22 cellular contexts compared by ENCODE assay signal in genomic region chr16:3243882-3244281, GRCh38. TPM values are rescaled to one million over a fixed set of nuclear protein-coding genes. Genes with fewer than 3 reads are reported as not detected.
A peak's percentile ranks its signal among the peaks of the same experiment; 100 is the strongest.
DNase-seq lines count a peak whose midpoint lies in the region; FAIRE-seq and TF ChIP-seq lines count a peak whose summit lies in the region.
"Had no signal": no experiment of that assay in that cellular context is flagged by ENCODE, and none has a peak within 500 bp of the region (broad histone marks: within the 10 kb centered on the region; RNA-seq: fewer than 3 reads in every experiment).

No MANE protein-coding gene starts in this region.

- no peaks in the 10 kb centered on the region for H3K9me3 ChIP-seq in neutrophil

- CTCF ChIA-PET in activated naive CD4-positive, alpha-beta T cell treated with anti-CD3 and anti-CD28 coated beads for 36 hours (lab: Charles Lee): no interaction called here

- H3K27me3 Mint-ChIP-seq in activated naive CD4-positive, alpha-beta T cell treated with anti-CD3 and anti-CD28 coated beads for 36 hours (ENCODE audit: low read depth): no peaks in the 10 kb centered on the region

- TF ChIP-seq CTCF in coronary artery (IDR thresholded peaks at IDR 0.05) (no peak), neutrophil (IDR thresholded peaks at IDR 0.05) (no peak)

- no peak overlapping the region for H3K27ac ChIP-seq in coronary artery
- H3K27ac ChIP-seq in neutrophil: peak overlapping the region; percentile 95

- H3K9me3 Mint-ChIP-seq in activated naive CD4-positive, alpha-beta T cell treated with anti-CD3 and anti-CD28 coated beads for 36 hours: no peaks in the 10 kb centered on the region
- H3K9me3 Mint-ChIP-seq: IgD-negative memory B cell had no signal

- no peaks in the 10 kb centered on the region for H3K4me1 Mint-ChIP-seq in activated naive CD4-positive, alpha-beta T cell treated with anti-CD3 and anti-CD28 coated beads for 36 hours (ENCODE audit: low read depth)

- DNase-seq in activated naive CD4-positive, alpha-beta T cell treated with anti-CD3 and anti-CD28 coated beads for 36 hours: no peak
- no peak for DNase-seq in activated naive CD4-positive, alpha-beta T cell treated with anti-CD3 and anti-CD28 coated beads, Interleukin-2, amount 50 U/mL, for 16 hours
- DNase-seq in RCC 7860 (ENCODE audit: low spot score): peak; percentile 7
- DNase-seq in coronary artery (ENCODE audit: low spot score): peak; percentile 29
- DNase-seq in OCI-M2 (lab: John Stamatoyannopoulos, UW; ENCODE audit: unreplicated experiment): no peak
- DNase-seq in posterior cingulate gyrus: no peak
- DNase-seq: AML-193; CD4-positive, CD25-positive, alpha-beta regulatory T cell; DMS53; NCI-H1048; NCI-H146; NCI-H2081 treated with DMSO at 0.1 percent for 48 hours; NCI-H524 treated with DMSO at 0.1 percent for 48 hours; PC-3; SHP77 treated with DMSO at 0.1 percent for 48 hours had no signal

- FAIRE-seq in RCC 7860 (lab: Jason Lieb, UNC): no peak
- FAIRE-seq: GM12878, GM19239 had no signal

- H3K4me3 ChIP-seq in coronary artery (no peak overlapping the region), neutrophil (ENCODE audit: low read depth in 1 of 2, low read length in 1 of 2) (peak overlapping the region; percentile 0 to 42)
- H3K4me3 ChIP-seq: GM12878, HAP-1 had no signal

- no peaks in the 10 kb centered on the region for H3K27me3 ChIP-seq in neutrophil

- H3K36me3 ChIP-seq in neutrophil: peaks cover 92% of the 10 kb centered on the region
- H3K36me3 ChIP-seq: HAP-1 had no signal

- peak overlapping the region; percentile 15 for H3K27ac Mint-ChIP-seq in activated naive CD4-positive, alpha-beta T cell treated with anti-CD3 and anti-CD28 coated beads for 36 hours
- H3K27ac Mint-ChIP-seq: CD4-positive, CD25-positive, alpha-beta regulatory T cell; IgD-negative memory B cell had no signal

- intact Hi-C loops in activated naive CD4-positive, alpha-beta T cell treated with anti-CD3 and anti-CD28 coated beads for 36 hours (cut with micrococcal nuclease): no loop called here
- intact Hi-C loops in posterior cingulate gyrus (cut with DNase I): no loop called here

- no peak overlapping the region for H3K4me3 Mint-ChIP-seq in activated naive CD4-positive, alpha-beta T cell treated with anti-CD3 and anti-CD28 coated beads for 36 hours
- H3K4me3 Mint-ChIP-seq: CD4-positive, CD25-positive, alpha-beta regulatory T cell; IgD-negative memory B cell had no signal

- no peaks in the 10 kb centered on the region for H3K36me3 Mint-ChIP-seq in activated naive CD4-positive, alpha-beta T cell treated with anti-CD3 and anti-CD28 coated beads for 36 hours (ENCODE audit: low read depth)
- H3K36me3 Mint-ChIP-seq: CD4-positive, CD25-positive, alpha-beta regulatory T cell; IgD-negative memory B cell had no signal

- peaks cover 64 to 69% of the 10 kb centered on the region in 2 experiments for H3K4me1 ChIP-seq in neutrophil (ENCODE audit: control insufficient read depth in 1 of 2, insufficient read depth in 1 of 2, low read depth in 1 of 2, low read length in 1 of 2)
- H3K4me1 ChIP-seq: HAP-1 had no signal

RNA-seq across cellular contexts. Expression of gene ZNF200, which starts 8.9 kb away (rescaled TPM):
- 10 to 100 TPM in 1 of 2 experiments, 1 to 10 TPM in 1; 9.7 to 10.1 TPM for total RNA-seq in activated naive CD4-positive, alpha-beta T cell treated with anti-CD3 and anti-CD28 coated beads for 36 hours

RNA-seq across cellular contexts. Expression of gene MEFV, which starts 12.6 kb away (rescaled TPM):
- under 1 TPM; 0.07 TPM for total RNA-seq in activated naive CD4-positive, alpha-beta T cell treated with anti-CD3 and anti-CD28 coated beads for 36 hours
- total RNA-seq: CD4-positive, CD25-positive, alpha-beta regulatory T cell; G401 had no signal

RNA-seq across cellular contexts. Expression of gene ZNF263, which starts 39.4 kb away (rescaled TPM):
- total RNA-seq in activated naive CD4-positive, alpha-beta T cell treated with anti-CD3 and anti-CD28 coated beads for 36 hours: 10 to 100 TPM in 1 of 2 experiments, 1 to 10 TPM in 1; 9.1 to 12.2 TPM

RNA-seq across cellular contexts. Expression of gene OR1F1, which starts 55.9 kb away (rescaled TPM):
- not detected for total RNA-seq in activated naive CD4-positive, alpha-beta T cell treated with anti-CD3 and anti-CD28 coated beads for 36 hours
- total RNA-seq: CD4-positive, CD25-positive, alpha-beta regulatory T cell; G401; GM12878; LHCN-M2; PC-3 had no signal

Comparison
In these comparisons a context has a peak if more than half of its experiments do, and no peak if none do; other contexts are left out.
1. DNase-seq: peak in RCC 7860 (single experiment) and coronary artery (single experiment); none in activated naive CD4-positive, alpha-beta T cell treated with anti-CD3 and anti-CD28 coated beads for 36 hours (single experiment), activated naive CD4-positive, alpha-beta T cell treated with anti-CD3 and anti-CD28 coated beads, Interleukin-2, amount 50 U/mL, for 16 hours (single experiment), OCI-M2 (single experiment) and posterior cingulate gyrus (0 of 10).